In the genomic region with DNA sequence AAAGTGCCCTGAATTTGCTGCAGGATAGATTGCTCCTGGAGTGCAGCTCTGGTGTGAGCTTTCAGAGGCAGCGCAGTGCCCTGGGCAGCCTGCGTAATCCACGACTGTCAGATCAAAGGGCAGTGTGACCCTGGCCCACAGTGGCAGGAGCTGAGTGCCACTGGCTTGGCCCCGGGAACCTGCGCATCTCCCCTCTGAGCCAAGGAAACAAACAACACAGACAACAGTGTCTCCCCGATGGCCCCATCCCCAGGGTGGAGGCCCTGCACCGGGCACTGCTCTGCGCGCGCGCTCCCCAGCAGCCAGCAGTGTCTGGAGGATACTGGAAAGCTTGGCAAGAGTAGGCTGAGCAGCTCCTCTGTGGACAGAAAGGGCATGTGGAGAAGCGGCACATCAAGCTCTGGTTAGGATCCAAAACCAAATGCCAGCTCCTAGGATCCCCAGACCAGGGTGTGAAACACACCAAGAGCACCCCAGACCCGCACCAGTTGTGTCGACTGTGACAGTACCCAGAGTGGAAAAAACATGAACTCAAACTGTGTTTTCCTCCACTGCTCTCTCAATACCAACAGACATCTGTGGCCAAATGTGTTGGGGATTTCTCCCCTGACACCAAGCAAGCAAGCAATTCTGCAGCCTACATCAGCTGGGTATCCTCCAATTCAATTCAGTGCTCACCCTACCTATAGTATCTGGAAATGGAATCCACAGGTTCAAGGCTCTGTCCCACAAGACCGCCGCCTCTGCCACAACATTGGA, we compare ENCODE assay signal across 15 cellular contexts. TPM values are rescaled to one million over a fixed set of nuclear protein-coding genes. Genes with fewer than 3 reads are reported as not detected.
A peak's percentile ranks its signal among the peaks of the same experiment; 100 is the strongest.
DNase-seq lines count a peak whose midpoint lies in the region; ATAC-seq and TF ChIP-seq lines count a peak whose summit lies in the region.
"Had no signal": no experiment of that assay in that cellular context is flagged by ENCODE, and none has a peak within 500 bp of the region (broad histone marks: within the 10 kb centered on the region; RNA-seq: fewer than 3 reads in every experiment).

No MANE protein-coding gene starts in this region.

- peaks cover 55% of the 10 kb centered on the region for H3K36me3 Mint-ChIP-seq in activated CD4-positive, alpha-beta memory T cell treated with anti-CD3 and anti-CD28 coated beads for 36 hours
- peaks cover 78% of the 10 kb centered on the region for H3K36me3 Mint-ChIP-seq in activated CD4-positive, alpha-beta memory T cell treated with anti-CD3 and anti-CD28 coated beads, Interleukin-2, amount 10 ng/mL, durations not matched to agents 7 days and 5 days (ENCODE audit: low read depth)
- peaks cover 60% of the 10 kb centered on the region for H3K36me3 Mint-ChIP-seq in endodermal cell (ENCODE audit: low read depth)

- H2AFZ ChIP-seq in PC-9, result no peak overlapping the region
- H2AFZ ChIP-seq in trophoblast cell (ENCODE audit: insufficient read depth, low read length, poor library complexity), result no peak overlapping the region

- H3K4me1 Mint-ChIP-seq in activated CD4-positive, alpha-beta memory T cell treated with anti-CD3 and anti-CD28 coated beads for 36 hours (ENCODE audit: low read depth), result peaks cover 66% of the 10 kb centered on the region
- peaks cover 81% of the 10 kb centered on the region for H3K4me1 Mint-ChIP-seq in activated CD4-positive, alpha-beta memory T cell treated with anti-CD3 and anti-CD28 coated beads, Interleukin-2, amount 10 ng/mL, durations not matched to agents 7 days and 5 days
- H3K4me1 Mint-ChIP-seq in endodermal cell, result peaks cover 8% of the 10 kb centered on the region

- no peaks in the 10 kb centered on the region for H3K9me3 Mint-ChIP-seq in activated CD4-positive, alpha-beta memory T cell treated with anti-CD3 and anti-CD28 coated beads for 36 hours
- no peaks in the 10 kb centered on the region for H3K9me3 Mint-ChIP-seq in activated CD4-positive, alpha-beta memory T cell treated with anti-CD3 and anti-CD28 coated beads, Interleukin-2, amount 10 ng/mL, durations not matched to agents 7 days and 5 days
- no peaks in the 10 kb centered on the region for H3K9me3 Mint-ChIP-seq in endodermal cell
- H3K9me3 Mint-ChIP-seq: dendritic cell treated with granulocyte-macrophage colony-stimulating factor and Interleukin-4, amounts not matched to agents 40 ng/mL and 50 ng/mL, for 4 days had no signal

- H3K79me1 ChIP-seq in trophoblast cell (ENCODE audit: low read length), result no peaks in the 10 kb centered on the region

- H3K4me1 ChIP-seq in PC-9 (replicated peaks; ENCODE audit: insufficient read depth) (no peaks in the 10 kb centered on the region), endodermal cell (ENCODE audit: control insufficient read depth, insufficient read depth, low read length) (no peaks in the 10 kb centered on the region), trophoblast cell (ENCODE audit: control insufficient read depth in 1 of 2, insufficient read depth in 2 of 2, low read length in 2 of 2) (no peaks in the 10 kb centered on the region), left ventricle myocardium inferior (peaks cover 39% of the 10 kb centered on the region)

- POLR2A ChIA-PET in activated CD4-positive, alpha-beta memory T cell treated with anti-CD3 and anti-CD28 coated beads for 36 hours (lab: Charles Lee), result interaction anchor here (0.7 kb wide), 1 partner anchor 32 kb away, joined by 3 read pairs; no protein-coding TSS in a partner anchor
- POLR2A ChIA-PET in activated CD4-positive, alpha-beta memory T cell treated with anti-CD3 and anti-CD28 coated beads, Interleukin-2, amount 10 ng/mL, durations not matched to agents 7 days and 5 days (lab: Charles Lee), result interaction anchor here (2.1 to 4.8 kb wide), 2 partner anchors 27 to 28 kb away, joined by 7 to 38 read pairs; partner anchors contain the start of gene TBC1D20
- POLR2A ChIA-PET in PC-9 (lab: Charles Lee; ENCODE audit: unreplicated experiment), result interaction anchor here (0.6 kb wide), 1 partner anchor 531 kb away, joined by 3 read pairs; no protein-coding TSS in a partner anchor

- H4K20me1 ChIP-seq in PC-9 (ENCODE audit: insufficient read depth), result 0 out of 2 replicates have a peak, but pooled peaks cover 3% of the 10 kb centered on the region

- WGBS in endodermal cell (ENCODE audit: insufficient coverage in 1 of 2, insufficient read length in 1 of 2), 2 experiments, result 82 to 89% methylated on average over 11 to 16 of the region's 16 CpGs
- WGBS in trophoblast cell (ENCODE audit: extremely low coverage, insufficient coverage, insufficient read length), result no CpG with 5 or more reads among the region's 16 CpGs

- H2BK5ac ChIP-seq in trophoblast cell (ENCODE audit: low read depth, low read length, poor library complexity), result no peak overlapping the region

- no peak overlapping the region for H2AK5ac ChIP-seq in trophoblast cell (ENCODE audit: low read length)

- no peak overlapping the region for H2BK120ac ChIP-seq in trophoblast cell (ENCODE audit: insufficient read depth, low read length, poor library complexity)

- BruUV-seq in PC-9 (replicated peaks; lab: Mats Ljungman, UMichigan), result TSS peak; percentile 11

- no peak for ATAC-seq in GM21529 (IDR thresholded peaks at IDR 0.05; ENCODE audit: unreplicated experiment)

- no peak overlapping the region for H3K14ac ChIP-seq in trophoblast cell (ENCODE audit: low read length)

- TF ChIP-seq CTCF in PC-9 (conservative IDR thresholded peaks at IDR 0.05) (no peak), endodermal cell (conservative IDR thresholded peaks at IDR 0.05) (no peak), left ventricle myocardium inferior (IDR thresholded peaks at IDR 0.05; ENCODE audit: borderline replicate concordance) (no peak)

- H4K12ac ChIP-seq in trophoblast cell (ENCODE audit: low read depth, low read length), result peak overlapping the region; percentile 56

- no peak overlapping the region for H4K8ac ChIP-seq in trophoblast cell (ENCODE audit: low read depth, low read length)

- H3K36me3 ChIP-seq in PC-9 (ENCODE audit: low read depth), result peaks cover 17% of the 10 kb centered on the region
- H3K36me3 ChIP-seq in endodermal cell (ENCODE audit: control insufficient read depth, insufficient read depth, low read length), result peaks cover 51% of the 10 kb centered on the region
- peaks cover 56 to 77% of the 10 kb centered on the region in 2 experiments for H3K36me3 ChIP-seq in trophoblast cell (ENCODE audit: control insufficient read depth in 1 of 2, insufficient read depth in 2 of 2, low read length in 2 of 2)
- H3K36me3 ChIP-seq in left ventricle myocardium inferior, result peaks cover 76% of the 10 kb centered on the region

- peak overlapping the region; percentile 91 for H3K27ac Mint-ChIP-seq in activated CD4-positive, alpha-beta memory T cell treated with anti-CD3 and anti-CD28 coated beads for 36 hours
- H3K27ac Mint-ChIP-seq in activated CD4-positive, alpha-beta memory T cell treated with anti-CD3 and anti-CD28 coated beads, Interleukin-2, amount 10 ng/mL, durations not matched to agents 7 days and 5 days, result no peak overlapping the region
- H3K27ac Mint-ChIP-seq in endodermal cell, result peak overlapping the region; percentile 80
- H3K27ac Mint-ChIP-seq: dendritic cell treated with granulocyte-macrophage colony-stimulating factor and Interleukin-4, amounts not matched to agents 40 ng/mL and 50 ng/mL, for 4 days had no signal

- no peaks in the 10 kb centered on the region for H3K79me2 ChIP-seq in PC-9 (ENCODE audit: low read depth)
- H3K79me2 ChIP-seq in trophoblast cell (ENCODE audit: control insufficient read depth, insufficient read depth, low read length, poor library complexity), result no peaks in the 10 kb centered on the region

- no peak overlapping the region for H3K4ac ChIP-seq in trophoblast cell (ENCODE audit: low read depth, low read length)

- H3K9ac ChIP-seq in endodermal cell (ENCODE audit: extremely low read depth, low read length, poor library complexity, severe bottlenecking), result no peak overlapping the region
- no peak overlapping the region for H3K9ac ChIP-seq in trophoblast cell (ENCODE audit: low read length)

- H3K9me3 ChIP-seq in PC-9 (ENCODE audit: insufficient read depth, low read depth) (no peaks in the 10 kb centered on the region), endodermal cell (ENCODE audit: control insufficient read depth, low read length) (no peaks in the 10 kb centered on the region), trophoblast cell (ENCODE audit: insufficient read depth, low read depth, low read length) (no peaks in the 10 kb centered on the region), left ventricle myocardium inferior (replicated peaks) (no peaks in the 10 kb centered on the region)

- H3K4me2 ChIP-seq in PC-9, result no peak overlapping the region
- H3K4me2 ChIP-seq in trophoblast cell (ENCODE audit: low read length), result no peak overlapping the region

- H3K27ac ChIP-seq in PC-9 (no peak overlapping the region), endodermal cell (ENCODE audit: low read depth, low read length) (peak overlapping the region; percentile 53), trophoblast cell (ENCODE audit: low read depth, low read length) (no peak overlapping the region), left ventricle myocardium inferior (replicated peaks) (no peak overlapping the region)

- H3K27me3 Mint-ChIP-seq in activated CD4-positive, alpha-beta memory T cell treated with anti-CD3 and anti-CD28 coated beads for 36 hours, result no peaks in the 10 kb centered on the region
- H3K27me3 Mint-ChIP-seq in activated CD4-positive, alpha-beta memory T cell treated with anti-CD3 and anti-CD28 coated beads, Interleukin-2, amount 10 ng/mL, durations not matched to agents 7 days and 5 days, result no peaks in the 10 kb centered on the region
- H3K27me3 Mint-ChIP-seq in endodermal cell (ENCODE audit: insufficient read depth), result no peaks in the 10 kb centered on the region
- H3K27me3 Mint-ChIP-seq: dendritic cell treated with granulocyte-macrophage colony-stimulating factor and Interleukin-4, amounts not matched to agents 40 ng/mL and 50 ng/mL, for 4 days had no signal

- peaks cover 51% of the 10 kb centered on the region for H3F3A ChIP-seq in PC-9 (ENCODE audit: insufficient read depth, low read depth)

- H3K23ac ChIP-seq in trophoblast cell (ENCODE audit: low read length), result no peak overlapping the region

- H3K4me3 Mint-ChIP-seq in activated CD4-positive, alpha-beta memory T cell treated with anti-CD3 and anti-CD28 coated beads for 36 hours, result no peak overlapping the region
- H3K4me3 Mint-ChIP-seq in activated CD4-positive, alpha-beta memory T cell treated with anti-CD3 and anti-CD28 coated beads, Interleukin-2, amount 10 ng/mL, durations not matched to agents 7 days and 5 days, result no peak overlapping the region
- no peak overlapping the region for H3K4me3 Mint-ChIP-seq in endodermal cell
- H3K4me3 Mint-ChIP-seq: dendritic cell treated with granulocyte-macrophage colony-stimulating factor and Interleukin-4, amounts not matched to agents 40 ng/mL and 50 ng/mL, for 4 days had no signal

- no peak overlapping the region for H4K91ac ChIP-seq in trophoblast cell (ENCODE audit: low read depth, low read length)

- DNase-seq in activated CD4-positive, alpha-beta memory T cell treated with anti-CD3 and anti-CD28 coated beads for 36 hours, result no peak
- DNase-seq in activated CD4-positive, alpha-beta memory T cell treated with anti-CD3 and anti-CD28 coated beads, Interleukin-2, amount 10 ng/mL, durations not matched to agents 7 days and 5 days, result no peak
- DNase-seq in PC-9 (no peak), endodermal cell (peak; percentile 62), trophoblast cell (no peak), cerebellar cortex (ENCODE audit: low spot score) (no peak), left ventricle myocardium inferior (no peak)
- DNase-seq: activated CD4-positive, alpha-beta T cell treated with anti-CD3 and anti-CD28 coated beads, Interleukin-2, amount 50 U/mL, for 48 hours; amygdala; hypothalamus; NCI-H2029; NCI-H82 had no signal

- no peak overlapping the region for H3K4me3 ChIP-seq in PC-9
- H3K4me3 ChIP-seq in endodermal cell (ENCODE audit: low read length), result no peak overlapping the region
- H3K4me3 ChIP-seq in trophoblast cell (ENCODE audit: low read depth, low read length), result no peak overlapping the region
- no peak overlapping the region for H3K4me3 ChIP-seq in left ventricle myocardium inferior
- H3K4me3 ChIP-seq: lung had no signal

- intact Hi-C loops in activated CD4-positive, alpha-beta memory T cell treated with anti-CD3 and anti-CD28 coated beads for 36 hours (cut with micrococcal nuclease), result loop anchor here (5.0 kb wide), 1 partner anchor 53 kb away; the partner anchor contains the start of gene TRIB3
- intact Hi-C loops in PC-9 (cut with micrococcal nuclease; ENCODE audit: unreplicated experiment) (loop anchor here (5.0 kb wide), 1 partner anchor 302 kb away; no protein-coding TSS in a partner anchor), left ventricle myocardium inferior (cut with micrococcal nuclease) (no loop called here)

- no peak overlapping the region for H3K18ac ChIP-seq in trophoblast cell (ENCODE audit: low read length)

- no peak overlapping the region for H2BK12ac ChIP-seq in trophoblast cell (ENCODE audit: low read length)

- CTCF ChIA-PET in activated CD4-positive, alpha-beta memory T cell treated with anti-CD3 and anti-CD28 coated beads for 36 hours (lab: Charles Lee), result interaction anchor here (1.0 to 1.8 kb wide), 4 partner anchors 15 to 80 kb away, joined by 3 to 5 read pairs (median 4); no protein-coding TSS in a partner anchor
- CTCF ChIA-PET in activated CD4-positive, alpha-beta memory T cell treated with anti-CD3 and anti-CD28 coated beads, Interleukin-2, amount 10 ng/mL, durations not matched to agents 7 days and 5 days (lab: Charles Lee), result no interaction called here
- CTCF ChIA-PET in PC-9 (lab: Charles Lee), result interaction anchor here (0.7 kb wide), 1 partner anchor 25 kb away, joined by 5 read pairs; no protein-coding TSS in a partner anchor

- no peaks in the 10 kb centered on the region for H3K9me2 ChIP-seq in PC-9 (ENCODE audit: insufficient read depth)

- H3K27me3 ChIP-seq in PC-9 (ENCODE audit: insufficient read depth, low read depth) (no peaks in the 10 kb centered on the region), endodermal cell (ENCODE audit: control insufficient read depth, insufficient read depth, low read length, poor library complexity, severe bottlenecking) (no peaks in the 10 kb centered on the region), trophoblast cell (ENCODE audit: insufficient read depth, low read length) (no peaks in the 10 kb centered on the region), left ventricle myocardium inferior (ENCODE audit: low read depth) (no peaks in the 10 kb centered on the region)

RNA-seq across cellular contexts. Expression of gene RBCK1, which starts 26.7 kb away (rescaled TPM):
- total RNA-seq in activated CD4-positive, alpha-beta memory T cell treated with anti-CD3 and anti-CD28 coated beads for 36 hours, result 100 to 1,000 TPM; 137 to 139 TPM
- 100 to 1,000 TPM; 133 to 146 TPM for total RNA-seq in activated CD4-positive, alpha-beta memory T cell treated with anti-CD3 and anti-CD28 coated beads, Interleukin-2, amount 10 ng/mL, durations not matched to agents 7 days and 5 days
- 176 and 212 TPM in 2 replicates for total RNA-seq in PC-9 (2021)
- total RNA-seq in endodermal cell, result 10 to 100 TPM; 61.7 to 63.7 TPM
- 56.3 TPM for polyA plus RNA-seq in endodermal cell (2013, experiment 1 of 2)
- 44.3 TPM for polyA plus RNA-seq in endodermal cell (2013, experiment 2 of 2)
- 48.6 and 50.5 TPM in 2 replicates for polyA plus RNA-seq in trophoblast cell (2013)
- 49.7 TPM for total RNA-seq in left ventricle myocardium inferior

RNA-seq across cellular contexts. Expression of gene TBC1D20, which starts 27.5 kb away (rescaled TPM):
- 10 to 100 TPM; 18.8 to 20.4 TPM for total RNA-seq in activated CD4-positive, alpha-beta memory T cell treated with anti-CD3 and anti-CD28 coated beads for 36 hours
- total RNA-seq in activated CD4-positive, alpha-beta memory T cell treated with anti-CD3 and anti-CD28 coated beads, Interleukin-2, amount 10 ng/mL, durations not matched to agents 7 days and 5 days, result 10 to 100 TPM; 27.0 to 28.1 TPM
- 27.8 and 32.8 TPM in 2 replicates for total RNA-seq in PC-9 (2021)
- total RNA-seq in endodermal cell, result 10 to 100 TPM; 24.9 to 28.0 TPM
- 24.5 TPM for polyA plus RNA-seq in endodermal cell (2013, experiment 1 of 2)
- polyA plus RNA-seq in endodermal cell (2013, experiment 2 of 2), result 23.7 TPM
- 41.1 and 43.4 TPM in 2 replicates for polyA plus RNA-seq in trophoblast cell (2013)
- total RNA-seq in left ventricle myocardium inferior, result 23.0 TPM

RNA-seq across cellular contexts. Expression of gene TRIB3, which starts 54.3 kb away (rescaled TPM):
- total RNA-seq in activated CD4-positive, alpha-beta memory T cell treated with anti-CD3 and anti-CD28 coated beads for 36 hours, result 10 to 100 TPM; 42.6 to 43.5 TPM
- total RNA-seq in activated CD4-positive, alpha-beta memory T cell treated with anti-CD3 and anti-CD28 coated beads, Interleukin-2, amount 10 ng/mL, durations not matched to agents 7 days and 5 days, result 10 to 100 TPM; 28.3 to 28.9 TPM
- total RNA-seq in PC-9 (2021) (81.0 and 82.0 TPM in 2 replicates), endodermal cell (1 to 10 TPM; 4.0 TPM), left ventricle myocardium inferior (0.69 TPM)
- 7.6 TPM for polyA plus RNA-seq in endodermal cell (2013, experiment 1 of 2)
- polyA plus RNA-seq in endodermal cell (2013, experiment 2 of 2), result 5.8 TPM
- 30.6 and 32.9 TPM in 2 replicates for polyA plus RNA-seq in trophoblast cell (2013)

Comparison
In these comparisons a context has a peak if more than half of its experiments do, and no peak if none do; other contexts are left out.
1. RNA of gene TRIB3, which starts 54.3 kb away (total RNA-seq): 81.0 to 82.0 TPM in PC-9, 42.6 to 43.5 TPM in activated CD4-positive, alpha-beta memory T cell treated with anti-CD3 and anti-CD28 coated beads for 36 hours and 28.3 to 28.9 TPM in activated CD4-positive, alpha-beta memory T cell treated with anti-CD3 and anti-CD28 coated beads, Interleukin-2, amount 10 ng/mL, durations not matched to agents 7 days and 5 days; 4.0 TPM in endodermal cell and 0.69 TPM in left ventricle myocardium inferior (single experiment); every median in the first group is over 4 times any median in the second.